ENCODE assay signal across 1 cellular context in genomic region chr2:176503760-176504159, GRCh38.
TF ChIP-seq lines count a peak whose summit lies in the region.

No MANE protein-coding gene starts in this region.

TF ChIP-seq in HEK293, 187 proteins besides CTCF, POLR2A, EP300 and RAD21 (continued from another document and continues in another):
- TF ChIP-seq PRDM4 (tag by site-specific recombination; IDR thresholded peaks at IDR 0.05): peak; percentile 83
- TF ChIP-seq ZNF423 (tag by site-specific recombination; IDR thresholded peaks at IDR 0.05): no peak
- peak; percentile 26; the same call in 1 of the 2 replicates for TF ChIP-seq ZSCAN30 (tag by site-specific recombination; IDR thresholded peaks at IDR 0.05)
- no peak for TF ChIP-seq ZBTB21 (tag by site-specific recombination; IDR thresholded peaks at IDR 0.05)
- TF ChIP-seq KLF1 (tag by site-specific recombination; IDR thresholded peaks at IDR 0.05): peak; percentile 46; the same call in 1 of the 2 replicates
- no peak for TF ChIP-seq ZNF48 (tag by site-specific recombination; IDR thresholded peaks at IDR 0.05)
- TF ChIP-seq SCRT1 (tag by site-specific recombination; IDR thresholded peaks at IDR 0.05; ENCODE audit: borderline replicate concordance): peak; percentile 77
- TF ChIP-seq ZNF211 (tag by site-specific recombination; IDR thresholded peaks at IDR 0.05; ENCODE audit: low read depth): no peak
- TF ChIP-seq ZNF174 (tag by site-specific recombination; IDR thresholded peaks at IDR 0.05): no peak
- TF ChIP-seq GLI2 (tag by site-specific recombination; IDR thresholded peaks at IDR 0.05; ENCODE audit: borderline replicate concordance, low read depth): no peak
- TF ChIP-seq ZNF140 (tag by site-specific recombination; IDR thresholded peaks at IDR 0.05): no peak
- no peak for TF ChIP-seq ZNF626 (tag by site-specific recombination; IDR thresholded peaks at IDR 0.05)
- 0 out of 2 replicates have a peak, but pooled peaks have one; percentile 53 for TF ChIP-seq BCL11A (tag by site-specific recombination; IDR thresholded peaks at IDR 0.05; ENCODE audit: low read depth)
- TF ChIP-seq PBX3 (CRISPR knock-in tag; IDR thresholded peaks at IDR 0.05): no peak
- TF ChIP-seq TSHZ1 (tag by site-specific recombination; IDR thresholded peaks at IDR 0.05; ENCODE audit: borderline replicate concordance): no peak
- TF ChIP-seq OSR2 (tag by site-specific recombination; IDR thresholded peaks at IDR 0.05): peak; percentile 39; the same call in 1 of the 2 replicates
- TF ChIP-seq ZBTB11 (tag by site-specific recombination; conservative IDR thresholded peaks at IDR 0.05; ENCODE audit: low read depth): no peak
- TF ChIP-seq BCL6B (tag by site-specific recombination; IDR thresholded peaks at IDR 0.05): peak; percentile 99
- TF ChIP-seq ZNF148 (tag by site-specific recombination; IDR thresholded peaks at IDR 0.05; ENCODE audit: borderline replicate concordance): no peak
- TF ChIP-seq ZNF76 (tag by site-specific recombination; IDR thresholded peaks at IDR 0.05; ENCODE audit: borderline replicate concordance, low read depth): no peak
- TF ChIP-seq ZBTB44 (tag by site-specific recombination; IDR thresholded peaks at IDR 0.05): peak; percentile 83
- no peak for TF ChIP-seq AEBP2 (tag by site-specific recombination; IDR thresholded peaks at IDR 0.05; ENCODE audit: borderline replicate concordance)
- TF ChIP-seq KLF17 (tag by site-specific recombination; IDR thresholded peaks at IDR 0.05): peak; percentile 59; the same call in 1 of the 2 replicates
- TF ChIP-seq ZXDB (tag by site-specific recombination; IDR thresholded peaks at IDR 0.05): peak; percentile 74
- peak; percentile 98 for TF ChIP-seq PRDM6 (tag by site-specific recombination; IDR thresholded peaks at IDR 0.05)
- TF ChIP-seq OVOL3 (tag by site-specific recombination; IDR thresholded peaks at IDR 0.05): 0 out of 2 replicates have a peak, but pooled peaks have one; percentile 55
- TF ChIP-seq ZNF280D (tag by site-specific recombination; IDR thresholded peaks at IDR 0.05): no peak
